28 cellular contexts compared by ENCODE assay signal in the genomic region with DNA sequence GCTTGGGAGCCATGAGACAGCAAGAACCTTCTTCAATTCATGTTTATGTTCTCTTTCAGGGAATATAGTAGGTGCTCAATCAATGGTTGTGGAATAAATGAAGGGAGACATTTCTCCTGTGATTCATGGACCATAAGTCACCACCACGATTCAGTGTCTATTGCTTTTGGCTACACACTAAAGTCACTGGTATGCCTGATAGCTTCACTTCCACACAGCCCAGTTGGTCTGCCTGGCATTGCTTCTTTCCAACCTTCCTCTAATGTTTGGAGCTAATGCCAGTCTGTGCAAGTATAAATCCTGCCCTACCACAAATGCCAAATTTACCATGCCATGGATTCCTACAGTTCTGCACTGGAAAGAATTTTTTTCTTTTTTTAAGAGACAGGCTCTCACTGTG. TPM values are rescaled to one million over a fixed set of nuclear protein-coding genes. Genes with fewer than 3 reads are reported as not detected.
"Had no signal": no experiment of that assay in that cellular context is flagged by ENCODE, and none has a peak within 500 bp of the region (broad histone marks: within the 10 kb centered on the region; RNA-seq: fewer than 3 reads in every experiment).

No MANE protein-coding gene starts in this region.

- H3K4me3 Mint-ChIP-seq: activated CD4-positive, alpha-beta memory T cell treated with anti-CD3 and anti-CD28 coated beads, Interleukin-2, amount 10 ng/mL, durations not matched to agents 7 days and 5 days; activated CD8-positive, alpha-beta memory T cell treated with anti-CD3 and anti-CD28 coated beads, Interleukin-2, amount 10 ng/mL, durations not matched to agents 7 days and 5 days; activated naive CD8-positive, alpha-beta T cell treated with anti-CD3 and anti-CD28 coated beads, Interleukin-2, amount 10 ng/mL, durations not matched to agents 7 days and 5 days; activated T-helper 17 cell treated with anti-CD3 and anti-CD28 coated beads, Interleukin-2, amount 50 U/mL, for 72 hours; nephron; stimulated activated naive CD8-positive, alpha-beta T cell treated with anti-CD3 and anti-CD28 coated beads, Interleukin-15, Interleukin-2, amounts not matched to agents 100 ng/mL and 50 ng/mL, for 24 hours had no signal

- H3K9me3 ChIP-seq: colonic mucosa, esophagus muscularis mucosa, heart right ventricle, suprapubic skin had no signal

- H3K27ac ChIP-seq: colonic mucosa, esophagus muscularis mucosa, SK-N-MC, suprapubic skin had no signal

- H3K36me3 ChIP-seq: colonic mucosa, esophagus muscularis mucosa, heart right ventricle, suprapubic skin had no signal

- H3K4me1 ChIP-seq: colonic mucosa, esophagus muscularis mucosa had no signal

- H3K27me3 ChIP-seq: colonic mucosa had no signal

- H3K36me3 Mint-ChIP-seq: activated CD8-positive, alpha-beta memory T cell treated with anti-CD3 and anti-CD28 coated beads, Interleukin-2, amount 10 ng/mL, durations not matched to agents 7 days and 5 days; activated naive CD8-positive, alpha-beta T cell treated with anti-CD3 and anti-CD28 coated beads, Interleukin-2, amount 10 ng/mL, durations not matched to agents 7 days and 5 days; T-cell had no signal

- H3K9me3 Mint-ChIP-seq: activated CD4-positive, alpha-beta memory T cell treated with anti-CD3 and anti-CD28 coated beads, Interleukin-2, amount 10 ng/mL, durations not matched to agents 7 days and 5 days; activated naive CD8-positive, alpha-beta T cell treated with anti-CD3 and anti-CD28 coated beads, Interleukin-2, amount 10 ng/mL, durations not matched to agents 7 days and 5 days; activated T-helper 17 cell treated with anti-CD3 and anti-CD28 coated beads, Interleukin-2, amount 50 U/mL, for 72 hours; nephron; stimulated activated naive CD8-positive, alpha-beta T cell treated with anti-CD3 and anti-CD28 coated beads, Interleukin-15, Interleukin-2, amounts not matched to agents 100 ng/mL and 50 ng/mL, for 24 hours; T-cell had no signal

- H3K4me3 ChIP-seq: colonic mucosa, esophagus muscularis mucosa, heart right ventricle, SK-N-MC, suprapubic skin had no signal

- DNase-seq: activated CD4-positive, alpha-beta memory T cell treated with anti-CD3 and anti-CD28 coated beads, Interleukin-2, amount 10 ng/mL, durations not matched to agents 7 days and 5 days; activated CD4-positive, alpha-beta T cell treated with anti-CD3 and anti-CD28 coated beads for 48 hours; activated CD4-positive, CD25-positive, alpha-beta regulatory T cell; activated CD8-positive, alpha-beta memory T cell treated with anti-CD3 and anti-CD28 coated beads, Interleukin-2, amount 10 ng/mL, durations not matched to agents 7 days and 5 days; activated naive CD4-positive, alpha-beta T cell; activated naive CD8-positive, alpha-beta T cell treated with anti-CD3 and anti-CD28 coated beads, Interleukin-2, amount 10 ng/mL, durations not matched to agents 7 days and 5 days; activated T-cell treated with anti-CD3 and anti-CD28 coated beads, Interleukin-2, amount 50 U/mL, for 1 hour; amygdala; central memory CD4-positive, alpha-beta T cell; colonic mucosa; heart right ventricle; mesendoderm; occipital lobe; posterior cingulate gyrus; retina; stimulated activated CD4-positive, alpha-beta T cell treated with anti-CD3 and anti-CD28 coated beads, Interleukin-12 subunit alpha, Interleukin-12 subunit beta, amount 100 ng/mL, for 4 hours; stimulated activated CD4-positive, alpha-beta T cell treated with anti-CD3 and anti-CD28 coated beads, Interleukin-1b, Interleukin-23, amount 100 ng/mL, for 48 hours; stimulated activated CD8-positive, alpha-beta memory T cell treated with anti-CD3 and anti-CD28 coated beads, Interleukin-4, amount 100 ng/mL, for 48 hours; T-cell; T-helper 9 cell; trophoblast cell had no signal

- H3K4me1 Mint-ChIP-seq: nephron had no signal

- ATAC-seq: activated CD8-positive, alpha-beta memory T cell treated with anti-CD3 and anti-CD28 coated beads, Interleukin-2, amount 10 ng/mL, durations not matched to agents 7 days and 5 days; T-cell had no signal

- H3K27ac Mint-ChIP-seq: activated CD4-positive, alpha-beta memory T cell treated with anti-CD3 and anti-CD28 coated beads, Interleukin-2, amount 10 ng/mL, durations not matched to agents 7 days and 5 days; activated CD8-positive, alpha-beta memory T cell treated with anti-CD3 and anti-CD28 coated beads, Interleukin-2, amount 10 ng/mL, durations not matched to agents 7 days and 5 days; activated T-helper 17 cell treated with anti-CD3 and anti-CD28 coated beads, Interleukin-2, amount 50 U/mL, for 72 hours; nephron; stimulated activated naive CD8-positive, alpha-beta T cell treated with anti-CD3 and anti-CD28 coated beads, Interleukin-15, Interleukin-2, amounts not matched to agents 100 ng/mL and 50 ng/mL, for 24 hours; T-cell had no signal

RNA-seq across cellular contexts. Expression of a gene that starts 1.3 kb away (rescaled TPM):
- total RNA-seq: activated T-helper 17 cell treated with anti-CD3 and anti-CD28 coated beads, Interleukin-2, amount 50 U/mL, for 72 hours; mucosa of gallbladder; occipital lobe had no signal
